Comparison of ENCODE assay signal across 18 cellular contexts in genomic region chr2:131140581-131140980, GRCh38.
"Had no signal": no experiment of that assay in that cellular context is flagged by ENCODE, and none has a peak within 500 bp of the region (broad histone marks: within the 10 kb centered on the region; RNA-seq: fewer than 3 reads in every experiment).

No MANE protein-coding gene starts in this region.

- H3K27ac ChIP-seq: left lung, pancreas, thoracic aorta had no signal

- H3K4me3 ChIP-seq: left lung, pancreas, thoracic aorta had no signal

- H3K9me3 ChIP-seq: left lung, pancreas, thoracic aorta had no signal

- DNase-seq: activated B cell treated with CpG ODN at 0.5 μM for 24 hours; activated CD4-positive, alpha-beta memory T cell treated with anti-CD3 and anti-CD28 coated beads for 36 hours; activated CD4-positive, alpha-beta T cell treated with anti-CD3 and anti-CD28 coated beads for 4 hours; activated naive CD4-positive, alpha-beta T cell treated with anti-CD3 and anti-CD28 coated beads, Interleukin-2, amount 10 ng/mL, durations not matched to agents 7 days and 5 days; activated T-cell treated with anti-CD3 and anti-CD28 coated beads, Interleukin-2, amount 50 U/mL, for 1 hour; effector memory CD8-positive, alpha-beta T cell; foreskin fibroblast; hypothalamus; islet precursor cell; left lung; pancreas; stimulated activated CD4-positive, alpha-beta T cell treated with anti-CD3 and anti-CD28 coated beads, Interleukin-4, amount 100 ng/mL, for 24 hours; T-cell; T-helper 9 cell had no signal

- H3K9me3 Mint-ChIP-seq: activated B cell treated with CpG ODN at 0.5 μM for 24 hours; activated CD4-positive, alpha-beta memory T cell treated with anti-CD3 and anti-CD28 coated beads for 36 hours; activated naive CD4-positive, alpha-beta T cell treated with anti-CD3 and anti-CD28 coated beads, Interleukin-2, amount 10 ng/mL, durations not matched to agents 7 days and 5 days; effector memory CD8-positive, alpha-beta T cell; stimulated activated memory B cell treated with anti-CD40 and anti-IgM and Interleukin-4, amounts not matched to agents 10 μg/mL and 1 μg/mL and 100 μg/mL, for 72 hours; T-cell had no signal

- H3K4me1 ChIP-seq: left lung, pancreas had no signal

- H3K27me3 ChIP-seq: left lung, pancreas had no signal

- H3K27ac Mint-ChIP-seq: activated B cell treated with CpG ODN at 0.5 μM for 24 hours; activated CD4-positive, alpha-beta memory T cell treated with anti-CD3 and anti-CD28 coated beads for 36 hours; activated naive CD4-positive, alpha-beta T cell treated with anti-CD3 and anti-CD28 coated beads, Interleukin-2, amount 10 ng/mL, durations not matched to agents 7 days and 5 days; stimulated activated memory B cell treated with anti-CD40 and anti-IgM and Interleukin-4, amounts not matched to agents 10 μg/mL and 1 μg/mL and 100 μg/mL, for 72 hours; T-cell had no signal

- ATAC-seq: effector memory CD8-positive, alpha-beta T cell; left lung; pancreas; sciatic nerve; SK-N-SH treated with all-trans-retinoic acid at 6 μM for 48 hours; stimulated activated memory B cell treated with anti-CD40 and anti-IgM and Interleukin-4, amounts not matched to agents 10 μg/mL and 1 μg/mL and 100 μg/mL, for 72 hours; T-cell had no signal

- H3K27me3 Mint-ChIP-seq: activated B cell treated with CpG ODN at 0.5 μM for 24 hours; activated CD4-positive, alpha-beta memory T cell treated with anti-CD3 and anti-CD28 coated beads for 36 hours; activated naive CD4-positive, alpha-beta T cell treated with anti-CD3 and anti-CD28 coated beads, Interleukin-2, amount 10 ng/mL, durations not matched to agents 7 days and 5 days; effector memory CD8-positive, alpha-beta T cell; stimulated activated memory B cell treated with anti-CD40 and anti-IgM and Interleukin-4, amounts not matched to agents 10 μg/mL and 1 μg/mL and 100 μg/mL, for 72 hours; T-cell had no signal

- H3K4me3 Mint-ChIP-seq: activated B cell treated with CpG ODN at 0.5 μM for 24 hours; activated CD4-positive, alpha-beta memory T cell treated with anti-CD3 and anti-CD28 coated beads for 36 hours; activated naive CD4-positive, alpha-beta T cell treated with anti-CD3 and anti-CD28 coated beads, Interleukin-2, amount 10 ng/mL, durations not matched to agents 7 days and 5 days; effector memory CD8-positive, alpha-beta T cell; stimulated activated memory B cell treated with anti-CD40 and anti-IgM and Interleukin-4, amounts not matched to agents 10 μg/mL and 1 μg/mL and 100 μg/mL, for 72 hours; T-cell had no signal
